Comparison of ENCODE assay signal across 26 cellular contexts in the genomic region with DNA sequence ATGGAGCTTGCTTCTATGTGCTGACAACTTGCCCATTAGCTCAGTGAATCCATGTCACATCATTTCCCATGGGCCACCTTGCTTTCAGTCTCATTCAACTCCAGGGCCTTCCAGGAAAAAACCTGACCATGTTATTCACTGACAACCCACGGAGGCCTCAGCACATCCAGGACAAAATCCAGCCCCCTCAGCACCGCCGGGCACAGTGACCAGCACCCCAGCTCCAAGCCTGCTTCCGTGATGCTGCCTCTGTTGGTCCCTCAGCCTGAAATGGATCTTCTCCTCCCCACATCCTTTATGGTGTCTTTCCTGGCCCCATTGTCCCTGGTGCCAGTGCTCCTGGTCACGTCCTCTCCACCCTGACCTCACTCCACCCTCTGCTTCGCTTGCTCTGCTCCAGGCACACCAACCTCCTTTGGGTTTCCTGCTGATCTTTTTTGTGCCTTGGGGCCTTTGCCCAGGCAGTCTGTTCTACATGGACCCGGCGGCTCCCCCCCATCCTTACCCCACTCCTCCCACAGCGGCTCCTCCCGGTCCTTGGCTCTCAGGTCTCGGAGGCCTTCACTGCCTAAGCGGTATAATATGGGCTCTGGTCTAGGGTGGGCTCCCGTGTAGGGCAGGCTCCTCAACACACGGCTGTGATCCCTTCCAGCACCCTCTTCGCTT.
"Had no signal": no experiment of that assay in that cellular context is flagged by ENCODE, and none has a peak within 500 bp of the region (broad histone marks: within the 10 kb centered on the region; RNA-seq: fewer than 3 reads in every experiment).

No MANE protein-coding gene starts in this region.

- H3K27me3 Mint-ChIP-seq: central memory CD8-positive, alpha-beta T cell; memory B cell; naive B cell had no signal

- DNase-seq: cerebellar nuclear complex; dermis blood vessel endothelial cell; dorsolateral prefrontal cortex; effector CD4-positive, alpha-beta T cell; effector memory CD4-positive, alpha-beta T cell; esophagus squamous epithelium; foreskin fibroblast; foreskin melanocyte; gastrocnemius medialis; glutamatergic neuron; heart right ventricle; hippocampal formation; immature natural killer cell; islet precursor cell; kidney; kidney glomerular epithelial cell; left colon; left lung; mammary epithelial cell; mesendoderm; mucosa of descending colon; naive B cell had no signal

- H3K4me3 Mint-ChIP-seq: central memory CD8-positive, alpha-beta T cell; immature natural killer cell; memory B cell; mesothelial cell of epicardium; naive B cell had no signal

- H3K27ac Mint-ChIP-seq: immature natural killer cell, memory B cell, mesothelial cell of epicardium had no signal

- ATAC-seq: esophagus mucosa, gastrocnemius medialis, heart right ventricle, left colon, left lung, mucosa of descending colon had no signal

- H3K9me3 Mint-ChIP-seq: central memory CD8-positive, alpha-beta T cell; immature natural killer cell; memory B cell; mesothelial cell of epicardium; naive B cell had no signal

- H3K4me1 Mint-ChIP-seq: central memory CD8-positive, alpha-beta T cell; immature natural killer cell; memory B cell; mesothelial cell of epicardium; naive B cell had no signal
